Comparison of ENCODE assay signal across 8 cellular contexts in the genomic region with DNA sequence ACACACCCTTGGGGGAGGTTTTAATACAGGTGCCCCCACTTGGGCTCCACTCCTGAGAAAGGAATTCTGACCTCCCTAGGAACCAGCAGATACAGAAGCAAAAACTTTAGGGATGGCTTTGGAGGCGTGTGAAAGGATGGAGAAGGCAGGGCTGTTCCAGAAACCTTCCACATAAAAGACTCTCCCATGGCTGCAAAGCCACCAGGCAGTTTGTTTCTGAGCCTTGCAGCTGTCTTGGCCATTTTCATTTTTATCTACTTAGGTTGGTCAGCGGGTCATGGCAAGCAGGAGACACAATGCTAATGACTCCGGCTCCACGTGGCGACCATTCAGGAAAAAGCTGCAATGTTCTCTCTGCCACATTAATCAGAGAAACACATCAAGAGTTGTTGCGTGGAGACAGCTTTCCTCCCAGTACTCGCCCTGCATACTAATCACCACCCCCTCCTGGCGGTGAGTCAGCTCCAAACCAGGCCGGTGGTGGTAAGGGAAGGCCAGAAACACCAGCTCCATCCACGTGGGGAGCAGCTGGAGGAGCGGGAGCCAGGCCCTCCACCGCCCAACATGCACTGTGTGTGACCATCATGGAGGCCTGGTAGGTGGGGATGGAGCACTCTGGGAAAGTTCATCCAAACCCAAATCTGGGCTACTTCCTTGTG. TPM values are rescaled to one million over a fixed set of nuclear protein-coding genes. Genes with fewer than 3 reads are reported as not detected.
DNase-seq lines count a peak whose midpoint lies in the region; ATAC-seq and TF ChIP-seq lines count a peak whose summit lies in the region.

No MANE protein-coding gene starts in this region.

- H3K4me3 Mint-ChIP-seq in natural killer cell treated with Interleukin-12 subunit alpha and Interleukin-12 subunit beta and Interleukin-15 and Interleukin-18, amount 100 ng/mL, for 72 hours: no peak overlapping the region
- H3K4me3 Mint-ChIP-seq in natural killer cell: no peak overlapping the region

- H4K8ac ChIP-seq in neuronal stem cell (ENCODE audit: low read depth, low read length): no peak overlapping the region

- no peak overlapping the region for H3K27ac Mint-ChIP-seq in natural killer cell treated with Interleukin-12 subunit alpha and Interleukin-12 subunit beta and Interleukin-15 and Interleukin-18, amount 100 ng/mL, for 72 hours
- no peak overlapping the region for H3K27ac Mint-ChIP-seq in natural killer cell

- H3K9me3 Mint-ChIP-seq in natural killer cell treated with Interleukin-12 subunit alpha and Interleukin-12 subunit beta and Interleukin-15 and Interleukin-18, amount 100 ng/mL, for 72 hours: no peaks in the 10 kb centered on the region
- H3K9me3 Mint-ChIP-seq in natural killer cell: no peaks in the 10 kb centered on the region

- WGBS in neuronal stem cell (ENCODE audit: extremely low coverage in 2 of 2, insufficient read length in 2 of 2, insufficient replicate concordance in 1 of 2), 2 donors: no CpG with 5 or more reads among the region's 12 CpGs
- 74% methylated on average over 11 of the region's 12 CpGs for WGBS in prostate gland
- 57% methylated on average over 12 of the region's 12 CpGs for WGBS in esophagus muscularis mucosa

- no peak for TF ChIP-seq CTCF in natural killer cell (IDR thresholded peaks at IDR 0.05)
- TF ChIP-seq CTCF in epithelial cell of esophagus (IDR thresholded peaks at IDR 0.05; ENCODE audit: insufficient read depth, low read depth, low read length, missing control alignments): no peak
- TF ChIP-seq CTCF in prostate gland (IDR thresholded peaks at IDR 0.05): no peak
- peak in 1 of 3 experiments; percentile 5 for TF ChIP-seq CTCF in esophagus muscularis mucosa (IDR thresholded peaks at IDR 0.05)

- no peak overlapping the region for H3K9ac ChIP-seq in neuronal stem cell (ENCODE audit: low read depth, low read length, poor library complexity)

- H2AFZ ChIP-seq in neuronal stem cell (ENCODE audit: low read length): peak overlapping the region; percentile 82

- H3K36me3 ChIP-seq in neuronal stem cell (replicated peaks in 1 of 2; ENCODE audit: control insufficient read depth in 2 of 2, insufficient read depth in 2 of 2, low read length in 2 of 2) (no peaks in the 10 kb centered on the region), prostate gland (no peaks in the 10 kb centered on the region), esophagus muscularis mucosa (no peaks in the 10 kb centered on the region)

- H3K4me1 ChIP-seq in neuronal stem cell (ENCODE audit: control insufficient read depth in 2 of 2, insufficient read depth in 1 of 2, low read depth in 1 of 2, low read length in 2 of 2) (peaks cover 4 to 16% of the 10 kb centered on the region in 2 donors), prostate gland (replicated peaks) (no peaks in the 10 kb centered on the region), esophagus muscularis mucosa (peaks cover 0 to 3% (median 0%) of the 10 kb centered on the region in 4 donors)

- no peak overlapping the region for H3K23ac ChIP-seq in neuronal stem cell (ENCODE audit: low read depth, low read length, poor library complexity)

- H3K79me1 ChIP-seq in neuronal stem cell (ENCODE audit: low read depth, low read length): no peaks in the 10 kb centered on the region

- H2BK120ac ChIP-seq in neuronal stem cell (ENCODE audit: low read depth, low read length): no peak overlapping the region

- no peak overlapping the region for H3K4ac ChIP-seq in neuronal stem cell (ENCODE audit: low read length)

- no peak for TF ChIP-seq POLR2A in prostate gland (IDR thresholded peaks at IDR 0.05)
- no peak for TF ChIP-seq POLR2A in esophagus muscularis mucosa (IDR thresholded peaks at IDR 0.05; ENCODE audit: low read depth)

- no peaks in the 10 kb centered on the region for H3K27me3 Mint-ChIP-seq in natural killer cell treated with Interleukin-12 subunit alpha and Interleukin-12 subunit beta and Interleukin-15 and Interleukin-18, amount 100 ng/mL, for 72 hours
- no peaks in the 10 kb centered on the region for H3K27me3 Mint-ChIP-seq in natural killer cell (ENCODE audit: low read depth in 2 of 2)

- no peak overlapping the region for H2AK5ac ChIP-seq in neuronal stem cell (ENCODE audit: low read depth, low read length)

- no peaks in the 10 kb centered on the region for H3K27me3 ChIP-seq in neuronal stem cell (ENCODE audit: control insufficient read depth in 3 of 3, insufficient read depth in 3 of 3, low read depth in 1 of 3, low read length in 3 of 3)
- no peaks in the 10 kb centered on the region for H3K27me3 ChIP-seq in prostate gland (replicated peaks; ENCODE audit: insufficient read depth)
- H3K27me3 ChIP-seq in esophagus muscularis mucosa: no peaks in the 10 kb centered on the region

- no peak overlapping the region for H3K18ac ChIP-seq in neuronal stem cell (ENCODE audit: low read length)

- no peak overlapping the region for H2BK12ac ChIP-seq in neuronal stem cell (ENCODE audit: low read length)

- H3K4me1 Mint-ChIP-seq in natural killer cell treated with Interleukin-12 subunit alpha and Interleukin-12 subunit beta and Interleukin-15 and Interleukin-18, amount 100 ng/mL, for 72 hours (ENCODE audit: low read depth in 2 of 2): peaks cover 0 to 7% of the 10 kb centered on the region in 2 donors
- H3K4me1 Mint-ChIP-seq in natural killer cell: peaks cover 0 to 9% of the 10 kb centered on the region in 2 donors

- no peak overlapping the region for H3K4me2 ChIP-seq in neuronal stem cell (ENCODE audit: insufficient read depth, low read length, poor library complexity, severe bottlenecking)

- H4K91ac ChIP-seq in neuronal stem cell (ENCODE audit: low read depth, low read length, poor library complexity): no peak overlapping the region

- no peak overlapping the region for H2BK5ac ChIP-seq in neuronal stem cell (ENCODE audit: low read length)

- no peak overlapping the region for H3K14ac ChIP-seq in neuronal stem cell (ENCODE audit: low read length)

- H2BK15ac ChIP-seq in neuronal stem cell (ENCODE audit: low read length): peak overlapping the region; percentile 44

- H3K9me3 ChIP-seq in neuronal stem cell (replicated peaks in 1 of 2; ENCODE audit: control insufficient read depth in 2 of 2, insufficient read depth in 1 of 2, low read depth in 1 of 2, low read length in 2 of 2) (peaks cover 0 to 4% of the 10 kb centered on the region in 2 donors), prostate gland (no peaks in the 10 kb centered on the region), esophagus muscularis mucosa (peaks cover 0 to 13% (median 3%) of the 10 kb centered on the region in 4 donors)

- no peaks in the 10 kb centered on the region for H3K36me3 Mint-ChIP-seq in natural killer cell treated with Interleukin-12 subunit alpha and Interleukin-12 subunit beta and Interleukin-15 and Interleukin-18, amount 100 ng/mL, for 72 hours
- no peaks in the 10 kb centered on the region for H3K36me3 Mint-ChIP-seq in natural killer cell

- peak in 1 of 2 donors; percentile 36 for ATAC-seq in natural killer cell treated with Interleukin-12 subunit alpha and Interleukin-12 subunit beta and Interleukin-15 and Interleukin-18, amount 100 ng/mL, for 72 hours
- no peak for ATAC-seq in natural killer cell
- no peak for ATAC-seq in HG02798 (IDR thresholded peaks at IDR 0.05; ENCODE audit: poor library complexity, unreplicated experiment)

- H3K27ac ChIP-seq in neuronal stem cell (replicated peaks; ENCODE audit: low read length): no peak overlapping the region
- no peak overlapping the region for H3K27ac ChIP-seq in prostate gland
- H3K27ac ChIP-seq in esophagus muscularis mucosa (replicated peaks in 1 of 4): no peak overlapping the region

- DNase-seq in natural killer cell treated with Interleukin-12 subunit alpha and Interleukin-12 subunit beta and Interleukin-15 and Interleukin-18, amount 100 ng/mL, for 72 hours (ENCODE audit: low spot score): peak; percentile 37
- no peak for DNase-seq in natural killer cell
- DNase-seq in RKO (ENCODE audit: low spot score): peak; percentile 84
- peak; percentile 79 for DNase-seq in epithelial cell of esophagus (ENCODE audit: low read depth)
- no peak for DNase-seq in neuronal stem cell (ENCODE audit: low spot score)
- no peak for DNase-seq in prostate gland (ENCODE audit: low spot score)
- no peak for DNase-seq in esophagus muscularis mucosa (ENCODE audit: extremely low spot score)

- intact Hi-C loops in natural killer cell (cut with micrococcal nuclease) (no loop called here), prostate gland (cut with DNase I) (no loop called here), esophagus muscularis mucosa (cut with DNase I) (no loop called here)

- TF ChIP-seq EP300 in esophagus muscularis mucosa (IDR thresholded peaks at IDR 0.05): no peak

- no peak overlapping the region for H3K4me3 ChIP-seq in epithelial cell of esophagus (ENCODE audit: low read length)
- peak overlapping the region in 1 of 2 donors; percentile 6 for H3K4me3 ChIP-seq in neuronal stem cell (ENCODE audit: low read length in 2 of 2)
- H3K4me3 ChIP-seq in prostate gland: no peak overlapping the region
- no peak overlapping the region for H3K4me3 ChIP-seq in esophagus muscularis mucosa

RNA-seq across cellular contexts. Expression of a gene that starts 30.9 kb away (rescaled TPM):
- 10 to 100 TPM; 18.0 to 28.9 TPM for total RNA-seq in natural killer cell treated with Interleukin-12 subunit alpha and Interleukin-12 subunit beta and Interleukin-15 and Interleukin-18, amount 100 ng/mL, for 72 hours
- total RNA-seq in natural killer cell (10 to 100 TPM; 39.3 to 46.5 (median 46.3) TPM), prostate gland (100 to 1,000 TPM; 113 to 141 TPM), esophagus muscularis mucosa (100 to 1,000 TPM in 1 of 4 donors, 10 to 100 TPM in 3; 58.6 to 105 (median 98.4) TPM)
- 12.3 TPM for polyA plus RNA-seq in neuronal stem cell (2013, experiment 1 of 2)
- 12.4 TPM for polyA plus RNA-seq in neuronal stem cell (2013, experiment 2 of 2)

RNA-seq across cellular contexts. Expression of a gene that starts 38.7 kb away (rescaled TPM):
- 10 to 100 TPM; 11.8 to 19.6 TPM for total RNA-seq in natural killer cell treated with Interleukin-12 subunit alpha and Interleukin-12 subunit beta and Interleukin-15 and Interleukin-18, amount 100 ng/mL, for 72 hours
- total RNA-seq in natural killer cell (10 to 100 TPM in 1 of 3 donors, 1 to 10 TPM in 2; 7.1 to 10.0 (median 9.9) TPM), prostate gland (10 to 100 TPM; 45.1 to 63.3 TPM), esophagus muscularis mucosa (10 to 100 TPM; 37.1 to 63.0 (median 46.5) TPM)
- 14.2 TPM for polyA plus RNA-seq in neuronal stem cell (2013, experiment 1 of 2)
- polyA plus RNA-seq in neuronal stem cell (2013, experiment 2 of 2): 14.6 TPM

Comparison
In these comparisons a context has a peak if more than half of its experiments do, and no peak if none do; other contexts are left out.
1. DNase-seq: peak in natural killer cell treated with Interleukin-12 subunit alpha and Interleukin-12 subunit beta and Interleukin-15 and Interleukin-18, amount 100 ng/mL, for 72 hours (single experiment), RKO (single experiment) and epithelial cell of esophagus (single experiment); none in natural killer cell (single experiment), neuronal stem cell (single experiment), prostate gland (single experiment) and esophagus muscularis mucosa (single experiment).